In genomic region chr3:23587513-23587912, GRCh38 we compare ENCODE assay signal across 31 cellular contexts.
"Had no signal": no experiment of that assay in that cellular context is flagged by ENCODE, and none has a peak within 500 bp of the region (broad histone marks: within the 10 kb centered on the region; RNA-seq: fewer than 3 reads in every experiment).

No MANE protein-coding gene starts in this region.

- H3K27me3 Mint-ChIP-seq: naive B cell; naive thymus-derived CD8-positive, alpha-beta T cell; stimulated activated memory B cell treated with anti-CD40 and anti-IgM and Interleukin-4, amounts not matched to agents 10 μg/mL and 1 μg/mL and 100 μg/mL, for 72 hours; stimulated activated naive CD8-positive, alpha-beta T cell treated with anti-CD3 and anti-CD28 coated beads, Interleukin-15, Interleukin-2, amounts not matched to agents 100 ng/mL and 50 ng/mL, for 24 hours; type B pancreatic cell had no signal

- H3K36me3 ChIP-seq: neutrophil, pancreas, prostate gland, right lobe of liver, sigmoid colon, stomach, suprapubic skin, transverse colon, upper lobe of right lung had no signal

- H3K9me3 ChIP-seq: neutrophil, pancreas, prostate gland, right lobe of liver, sigmoid colon, suprapubic skin, testis, tibial artery, transverse colon, upper lobe of right lung, uterus had no signal

- DNase-seq: naive B cell; naive thymus-derived CD8-positive, alpha-beta T cell; nephron progenitor cell; nucleus accumbens; pancreas; retina; right cardiac atrium; right lobe of liver; sigmoid colon; small intestine; stimulated activated CD4-positive, alpha-beta T cell treated with anti-CD3 and anti-CD28 coated beads, Interleukin-12 subunit alpha, Interleukin-12 subunit beta, amount 100 ng/mL, for 4 hours; stimulated activated CD4-positive, alpha-beta T cell treated with anti-CD3 and anti-CD28 coated beads, Interleukin-1b, Interleukin-23, amount 100 ng/mL, for 48 hours; stimulated activated CD4-positive, alpha-beta T cell treated with anti-CD3 and anti-CD28 coated beads, Interleukin-4, amount 100 ng/mL, for 1 hour; stimulated activated CD4-positive, alpha-beta T cell treated with anti-CD3 and anti-CD28 coated beads, Interleukin-4, amount 100 ng/mL, for 4 hours; stimulated activated CD8-positive, alpha-beta memory T cell treated with anti-CD3 and anti-CD28 coated beads, Interleukin-4, amount 100 ng/mL, for 48 hours; stimulated activated naive CD4-positive, alpha-beta T cell treated with Interleukin-2 at 50 U/mL for 16 hours; stomach; substantia nigra; testis; tibial artery; transverse colon; upper lobe of right lung; uterus had no signal

- ATAC-seq: naive thymus-derived CD8-positive, alpha-beta T cell; natural killer cell treated with Interleukin-12 subunit alpha and Interleukin-12 subunit beta and Interleukin-15 and Interleukin-18, amount 100 ng/mL, for 72 hours; pancreas; right cardiac atrium; right lobe of liver; stimulated activated memory B cell treated with anti-CD40 and anti-IgM and Interleukin-4, amounts not matched to agents 10 μg/mL and 1 μg/mL and 100 μg/mL, for 72 hours; upper lobe of right lung had no signal

- H3K36me3 Mint-ChIP-seq: natural killer cell treated with Interleukin-12 subunit alpha and Interleukin-12 subunit beta and Interleukin-15 and Interleukin-18, amount 100 ng/mL, for 72 hours; type B pancreatic cell had no signal

- H3K4me1 ChIP-seq: pancreas, prostate gland, right lobe of liver, sigmoid colon, stomach, suprapubic skin, testis, tibial artery, transverse colon, upper lobe of right lung, uterus had no signal

- FAIRE-seq: pancreas, small intestine had no signal

- H3K4me3 Mint-ChIP-seq: naive B cell; naive thymus-derived CD8-positive, alpha-beta T cell; natural killer cell treated with Interleukin-12 subunit alpha and Interleukin-12 subunit beta and Interleukin-15 and Interleukin-18, amount 100 ng/mL, for 72 hours; nephron progenitor cell; neural crest cell; stimulated activated memory B cell treated with anti-CD40 and anti-IgM and Interleukin-4, amounts not matched to agents 10 μg/mL and 1 μg/mL and 100 μg/mL, for 72 hours; stimulated activated naive CD8-positive, alpha-beta T cell treated with anti-CD3 and anti-CD28 coated beads, Interleukin-15, Interleukin-2, amounts not matched to agents 100 ng/mL and 50 ng/mL, for 24 hours; type B pancreatic cell had no signal

- H3K4me3 ChIP-seq: pancreas, prostate gland, right lobe of liver, sigmoid colon, stomach, suprapubic skin, testis, tibial artery, transverse colon, upper lobe of right lung, uterus had no signal

- H3K27ac Mint-ChIP-seq: naive thymus-derived CD8-positive, alpha-beta T cell; natural killer cell treated with Interleukin-12 subunit alpha and Interleukin-12 subunit beta and Interleukin-15 and Interleukin-18, amount 100 ng/mL, for 72 hours; nephron progenitor cell; stimulated activated memory B cell treated with anti-CD40 and anti-IgM and Interleukin-4, amounts not matched to agents 10 μg/mL and 1 μg/mL and 100 μg/mL, for 72 hours; stimulated activated naive CD8-positive, alpha-beta T cell treated with anti-CD3 and anti-CD28 coated beads, Interleukin-15, Interleukin-2, amounts not matched to agents 100 ng/mL and 50 ng/mL, for 24 hours; type B pancreatic cell had no signal

- H3K9me3 Mint-ChIP-seq: natural killer cell treated with Interleukin-12 subunit alpha and Interleukin-12 subunit beta and Interleukin-15 and Interleukin-18, amount 100 ng/mL, for 72 hours had no signal

- H3K27ac ChIP-seq: neutrophil, pancreas, prostate gland, right lobe of liver, sigmoid colon, stomach, suprapubic skin, testis, tibial artery, transverse colon, upper lobe of right lung, uterus had no signal

- H3K27me3 ChIP-seq: neutrophil, pancreas, right lobe of liver, sigmoid colon, stomach, suprapubic skin, testis, tibial artery, transverse colon, upper lobe of right lung, uterus had no signal
